8 cellular contexts compared by ENCODE assay signal in genomic region chr14:92677087-92677668, GRCh38.
DNase-seq lines count a peak whose midpoint lies in the region; ATAC-seq and TF ChIP-seq lines count a peak whose summit lies in the region.

No MANE protein-coding gene starts in this region.

- TF ChIP-seq CTCF in left lung (IDR thresholded peaks at IDR 0.05) = no peak

- H3K4me3 ChIP-seq in left lung = no peak overlapping the region

- peaks cover 0 to 42% of the 10 kb centered on the region in 2 donors for H3K4me1 ChIP-seq in left lung

- intact Hi-C loops in left lung (cut with DNase I) = loop anchor here in 1 of 2 donors (10.0 kb wide), 1 partner anchor 92 kb away; no protein-coding TSS in a partner anchor

- no peaks in the 10 kb centered on the region for H3K27me3 ChIP-seq in left lung

- ATAC-seq in HG02840 (IDR thresholded peaks at IDR 0.05; ENCODE audit: low FRiP score, unreplicated experiment) = peak; percentile 79
- ATAC-seq in left lung = peak; percentile 38

- no peaks in the 10 kb centered on the region for H3K9me3 ChIP-seq in left lung

- H3K27ac ChIP-seq in left lung = no peak overlapping the region

- peaks cover 0 to 88% of the 10 kb centered on the region in 2 donors for H3K36me3 ChIP-seq in left lung

- DNase-seq in activated CD4-positive, alpha-beta T cell treated with anti-CD3 and anti-CD28 coated beads, Interleukin-2, amount 50 U/mL, for 48 hours = peak; percentile 75 to 86
- DNase-seq in activated CD4-positive, alpha-beta T cell treated with anti-CD3 and anti-CD28 coated beads, Interleukin-2, amount 50 U/mL, for 1 hour = no peak
- DNase-seq in SIG-M5 (lab: John Stamatoyannopoulos, UW) (peak; percentile 46), left lung (no peak), LoVo (ENCODE audit: low spot score) (no peak), HT-29 (ENCODE audit: low spot score) (no peak), AG08396 (ENCODE audit: low spot score) (no peak)

Comparison
In these comparisons a context has a peak if more than half of its experiments do, and no peak if none do; other contexts are left out.
1. DNase-seq: peak in activated CD4-positive, alpha-beta T cell treated with anti-CD3 and anti-CD28 coated beads, Interleukin-2, amount 50 U/mL, for 48 hours (2 of 2) and SIG-M5 (single experiment); none in activated CD4-positive, alpha-beta T cell treated with anti-CD3 and anti-CD28 coated beads, Interleukin-2, amount 50 U/mL, for 1 hour (single experiment), left lung (0 of 2), LoVo (single experiment), HT-29 (single experiment) and AG08396 (single experiment).